23 cellular contexts compared by ENCODE assay signal in the genomic region with DNA sequence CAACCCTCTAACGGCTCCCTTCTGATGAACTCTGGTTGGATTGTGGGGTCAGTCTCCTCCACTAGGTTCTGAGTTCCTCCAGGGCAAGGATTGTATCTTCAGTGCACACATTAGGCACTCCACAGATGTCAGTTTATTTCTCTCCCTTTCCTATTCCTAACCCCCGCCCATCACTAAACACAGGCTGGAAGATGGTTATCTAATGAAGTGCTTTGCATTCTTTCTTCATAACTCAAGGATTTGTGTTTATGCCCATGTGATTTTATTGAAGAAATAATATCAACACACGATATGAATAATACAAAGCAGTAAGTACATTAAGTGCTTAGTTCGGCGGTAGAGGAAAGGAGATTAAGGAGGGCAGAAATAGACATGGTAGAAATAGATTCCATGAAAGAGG. TPM values are rescaled to one million over a fixed set of nuclear protein-coding genes. Genes with fewer than 3 reads are reported as not detected.
DNase-seq lines count a peak whose midpoint lies in the region; ATAC-seq, FAIRE-seq and TF ChIP-seq lines count a peak whose summit lies in the region.
"Had no signal": no experiment of that assay in that cellular context is flagged by ENCODE, and none has a peak within 500 bp of the region (broad histone marks: within the 10 kb centered on the region; RNA-seq: fewer than 3 reads in every experiment).

No MANE protein-coding gene starts in this region.

- no peaks in the 10 kb centered on the region for H3K36me3 Mint-ChIP-seq in memory B cell
- no peaks in the 10 kb centered on the region for H3K36me3 Mint-ChIP-seq in activated T-helper 2 cell treated with anti-CD3 and anti-CD28 coated beads, Interferon-gamma antibody, Interleukin-2, Interleukin-4, amounts not matched to agents 10 μg/mL and 5 μg/mL and 100 μg/mL, durations not matched to agents 14 hours and 24 hours and 36 hours (ENCODE audit: low read depth)
- H3K36me3 Mint-ChIP-seq: naive thymus-derived CD8-positive, alpha-beta T cell; type B pancreatic cell had no signal

- H3K4me1 ChIP-seq in adipocyte (ENCODE audit: control insufficient read depth, insufficient read depth, low read length), result peaks cover 20% of the 10 kb centered on the region

- no peaks in the 10 kb centered on the region for H3K9me3 Mint-ChIP-seq in memory B cell
- no peaks in the 10 kb centered on the region for H3K9me3 Mint-ChIP-seq in stimulated activated naive CD8-positive, alpha-beta T cell treated with anti-CD3 and anti-CD28 coated beads, Interleukin-15, amount 100 ng/mL, for 72 hours
- H3K9me3 Mint-ChIP-seq in activated T-helper 2 cell treated with anti-CD3 and anti-CD28 coated beads, Interferon-gamma antibody, Interleukin-2, Interleukin-4, amounts not matched to agents 10 μg/mL and 5 μg/mL and 100 μg/mL, durations not matched to agents 14 hours and 24 hours and 36 hours, result no peaks in the 10 kb centered on the region
- H3K9me3 Mint-ChIP-seq: activated B cell treated with CpG ODN at 0.5 μM for 24 hours; activated CD4-positive, alpha-beta memory T cell treated with anti-CD3 and anti-CD28 coated beads, Interleukin-2, amount 10 ng/mL, durations not matched to agents 7 days and 5 days; CD4-positive, alpha-beta T cell; endodermal cell; naive thymus-derived CD8-positive, alpha-beta T cell; stimulated activated naive CD8-positive, alpha-beta T cell treated with anti-CD3 and anti-CD28 coated beads, Interleukin-15, Interleukin-2, amounts not matched to agents 100 ng/mL and 50 ng/mL, for 24 hours; type B pancreatic cell had no signal

- H3K4me1 Mint-ChIP-seq in memory B cell, result peaks cover 18% of the 10 kb centered on the region
- H3K4me1 Mint-ChIP-seq in stimulated activated naive CD8-positive, alpha-beta T cell treated with anti-CD3 and anti-CD28 coated beads, Interleukin-15, amount 100 ng/mL, for 72 hours, result peaks cover 37% of the 10 kb centered on the region
- peaks cover 23% of the 10 kb centered on the region for H3K4me1 Mint-ChIP-seq in activated T-helper 2 cell treated with anti-CD3 and anti-CD28 coated beads, Interferon-gamma antibody, Interleukin-2, Interleukin-4, amounts not matched to agents 10 μg/mL and 5 μg/mL and 100 μg/mL, durations not matched to agents 14 hours and 24 hours and 36 hours (ENCODE audit: low read depth)

- intact Hi-C loops in activated T-helper 2 cell treated with anti-CD3 and anti-CD28 coated beads, Interferon-gamma antibody, Interleukin-2, Interleukin-4, amounts not matched to agents 10 μg/mL and 5 μg/mL and 100 μg/mL, durations not matched to agents 14 hours and 24 hours and 36 hours (cut with micrococcal nuclease), result no loop called here
- intact Hi-C loops in left ventricle myocardium superior (cut with micrococcal nuclease), result no loop called here

- DNase-seq in AG04450 (ENCODE audit: low read depth, low spot score), result no peak
- DNase-seq in HTR-8/SVneo (ENCODE audit: insufficient read length, low spot score), result peak; percentile 56
- peak; percentile 76 for DNase-seq in adipocyte (ENCODE audit: low read depth)
- no peak for DNase-seq in memory B cell (ENCODE audit: low spot score in 2 of 2)
- DNase-seq in stimulated activated naive CD8-positive, alpha-beta T cell treated with anti-CD3 and anti-CD28 coated beads, Interleukin-15, amount 100 ng/mL, for 72 hours, result no peak
- DNase-seq in activated T-helper 2 cell treated with anti-CD3 and anti-CD28 coated beads, Interferon-gamma antibody, Interleukin-2, Interleukin-4, amounts not matched to agents 10 μg/mL and 5 μg/mL and 100 μg/mL, durations not matched to agents 14 hours and 24 hours and 36 hours (ENCODE audit: low spot score), result no peak
- DNase-seq in left ventricle myocardium superior, result no peak
- DNase-seq: activated B cell treated with CpG ODN at 0.5 μM for 24 hours; activated CD4-positive, alpha-beta memory T cell treated with anti-CD3 and anti-CD28 coated beads, Interleukin-2, amount 10 ng/mL, durations not matched to agents 7 days and 5 days; activated naive CD4-positive, alpha-beta T cell; CD4-positive, alpha-beta T cell; endodermal cell; islet precursor cell; Kasumi-1; naive thymus-derived CD8-positive, alpha-beta T cell; NCI-H526; stimulated activated CD4-positive, alpha-beta T cell treated with anti-CD3 and anti-CD28 coated beads, Interleukin-2, amount 100 ng/mL, for 24 hours; T-helper 2 cell had no signal

- peak overlapping the region; percentile 3 for H3K27ac Mint-ChIP-seq in memory B cell
- no peak overlapping the region for H3K27ac Mint-ChIP-seq in stimulated activated naive CD8-positive, alpha-beta T cell treated with anti-CD3 and anti-CD28 coated beads, Interleukin-15, amount 100 ng/mL, for 72 hours
- H3K27ac Mint-ChIP-seq in activated T-helper 2 cell treated with anti-CD3 and anti-CD28 coated beads, Interferon-gamma antibody, Interleukin-2, Interleukin-4, amounts not matched to agents 10 μg/mL and 5 μg/mL and 100 μg/mL, durations not matched to agents 14 hours and 24 hours and 36 hours, result no peak overlapping the region
- H3K27ac Mint-ChIP-seq: activated B cell treated with CpG ODN at 0.5 μM for 24 hours; activated CD4-positive, alpha-beta memory T cell treated with anti-CD3 and anti-CD28 coated beads, Interleukin-2, amount 10 ng/mL, durations not matched to agents 7 days and 5 days; CD4-positive, alpha-beta T cell; endodermal cell; stimulated activated naive CD8-positive, alpha-beta T cell treated with anti-CD3 and anti-CD28 coated beads, Interleukin-15, Interleukin-2, amounts not matched to agents 100 ng/mL and 50 ng/mL, for 24 hours; type B pancreatic cell had no signal

- no peaks in the 10 kb centered on the region for H3K36me3 ChIP-seq in adipocyte (ENCODE audit: control insufficient read depth, insufficient read depth, low read length, severe bottlenecking)

- CTCF ChIA-PET in AG04450 (lab: Charles Lee), result no interaction called here

- H3K9ac ChIP-seq in adipocyte (ENCODE audit: low read length), result no peak overlapping the region
- H3K9ac ChIP-seq: parathyroid adenoma had no signal

- peak overlapping the region; percentile 75 for H3K27ac ChIP-seq in AG04450 (ENCODE audit: low read depth, low read length)
- H3K27ac ChIP-seq: hepatocyte, parathyroid adenoma had no signal

- ATAC-seq in memory B cell (ENCODE audit: low read depth), result no peak
- ATAC-seq in stimulated activated naive CD8-positive, alpha-beta T cell treated with anti-CD3 and anti-CD28 coated beads, Interleukin-15, amount 100 ng/mL, for 72 hours, result no peak
- ATAC-seq in left ventricle myocardium superior, result no peak
- ATAC-seq in HG03520 (IDR thresholded peaks at IDR 0.05; ENCODE audit: unreplicated experiment), result no peak
- ATAC-seq: naive thymus-derived CD8-positive, alpha-beta T cell had no signal

- no peak for FAIRE-seq in HTR-8/SVneo (lab: Jason Lieb, UNC)

- no peak for TF ChIP-seq CTCF in AG04450 (IDR thresholded peaks at IDR 0.05; ENCODE audit: low read depth, low read length)

- no peak overlapping the region for H3K4me3 ChIP-seq in AG04450 (ENCODE audit: low read depth, low read length)
- no peak overlapping the region for H3K4me3 ChIP-seq in adipocyte (ENCODE audit: low read length)
- H3K4me3 ChIP-seq: hepatocyte had no signal

- no peak overlapping the region for H3K4me3 Mint-ChIP-seq in memory B cell
- H3K4me3 Mint-ChIP-seq in stimulated activated naive CD8-positive, alpha-beta T cell treated with anti-CD3 and anti-CD28 coated beads, Interleukin-15, amount 100 ng/mL, for 72 hours, result no peak overlapping the region
- H3K4me3 Mint-ChIP-seq in activated T-helper 2 cell treated with anti-CD3 and anti-CD28 coated beads, Interferon-gamma antibody, Interleukin-2, Interleukin-4, amounts not matched to agents 10 μg/mL and 5 μg/mL and 100 μg/mL, durations not matched to agents 14 hours and 24 hours and 36 hours (ENCODE audit: low read depth), result no peak overlapping the region
- H3K4me3 Mint-ChIP-seq: activated B cell treated with CpG ODN at 0.5 μM for 24 hours; activated CD4-positive, alpha-beta memory T cell treated with anti-CD3 and anti-CD28 coated beads, Interleukin-2, amount 10 ng/mL, durations not matched to agents 7 days and 5 days; CD4-positive, alpha-beta T cell; endodermal cell; naive thymus-derived CD8-positive, alpha-beta T cell; stimulated activated naive CD8-positive, alpha-beta T cell treated with anti-CD3 and anti-CD28 coated beads, Interleukin-15, Interleukin-2, amounts not matched to agents 100 ng/mL and 50 ng/mL, for 24 hours; type B pancreatic cell had no signal

- no peaks in the 10 kb centered on the region for H3K27me3 ChIP-seq in AG04450 (ENCODE audit: control insufficient read depth, insufficient read depth, low read length)
- H3K27me3 ChIP-seq in adipocyte (replicated peaks; ENCODE audit: control insufficient read depth, insufficient read depth, low read length), result no peaks in the 10 kb centered on the region
- H3K27me3 ChIP-seq: hepatocyte had no signal

- POLR2A ChIA-PET in AG04450 (lab: Yijun Ruan, JAX), result no interaction called here

- H3K9me3 ChIP-seq in AG04450 (ENCODE audit: control insufficient read depth, insufficient read depth, low read length) (no peaks in the 10 kb centered on the region), adipocyte (ENCODE audit: control insufficient read depth, low read length) (no peaks in the 10 kb centered on the region)

- no peaks in the 10 kb centered on the region for H3K27me3 Mint-ChIP-seq in memory B cell
- no peaks in the 10 kb centered on the region for H3K27me3 Mint-ChIP-seq in stimulated activated naive CD8-positive, alpha-beta T cell treated with anti-CD3 and anti-CD28 coated beads, Interleukin-15, amount 100 ng/mL, for 72 hours
- H3K27me3 Mint-ChIP-seq in activated T-helper 2 cell treated with anti-CD3 and anti-CD28 coated beads, Interferon-gamma antibody, Interleukin-2, Interleukin-4, amounts not matched to agents 10 μg/mL and 5 μg/mL and 100 μg/mL, durations not matched to agents 14 hours and 24 hours and 36 hours (ENCODE audit: low read depth), result peaks cover 9% of the 10 kb centered on the region
- H3K27me3 Mint-ChIP-seq: CD4-positive, alpha-beta T cell; stimulated activated naive CD8-positive, alpha-beta T cell treated with anti-CD3 and anti-CD28 coated beads, Interleukin-15, Interleukin-2, amounts not matched to agents 100 ng/mL and 50 ng/mL, for 24 hours had no signal

RNA-seq across cellular contexts. Expression of a gene that starts 4.4 kb away (rescaled TPM):
- polyA plus RNA-seq in AG04450 (2011; rRNA removed), result 15.6 and 20.4 TPM in 2 replicates
- 34.7 and 37.0 TPM in 2 replicates for polyA minus RNA-seq in AG04450 (2011; rRNA and poly(A)+ RNA removed)
- total RNA-seq in activated T-helper 2 cell treated with anti-CD3 and anti-CD28 coated beads, Interferon-gamma antibody, Interleukin-2, Interleukin-4, amounts not matched to agents 10 μg/mL and 5 μg/mL and 100 μg/mL, durations not matched to agents 14 hours and 24 hours and 36 hours, result 8.4 and 8.7 TPM in 2 replicates
- 28.3 TPM for total RNA-seq in left ventricle myocardium superior

Comparison
In these comparisons a context has a peak if more than half of its experiments do, and no peak if none do; other contexts are left out.
1. DNase-seq: peak in HTR-8/SVneo (single experiment) and adipocyte (single experiment); none in AG04450 (single experiment), memory B cell (0 of 2), stimulated activated naive CD8-positive, alpha-beta T cell treated with anti-CD3 and anti-CD28 coated beads, Interleukin-15, amount 100 ng/mL, for 72 hours (0 of 2), activated T-helper 2 cell treated with anti-CD3 and anti-CD28 coated beads, Interferon-gamma antibody, Interleukin-2, Interleukin-4, amounts not matched to agents 10 μg/mL and 5 μg/mL and 100 μg/mL, durations not matched to agents 14 hours and 24 hours and 36 hours (single experiment) and left ventricle myocardium superior (single experiment).